Comparison of ENCODE assay signal across 13 cellular contexts in the genomic region with DNA sequence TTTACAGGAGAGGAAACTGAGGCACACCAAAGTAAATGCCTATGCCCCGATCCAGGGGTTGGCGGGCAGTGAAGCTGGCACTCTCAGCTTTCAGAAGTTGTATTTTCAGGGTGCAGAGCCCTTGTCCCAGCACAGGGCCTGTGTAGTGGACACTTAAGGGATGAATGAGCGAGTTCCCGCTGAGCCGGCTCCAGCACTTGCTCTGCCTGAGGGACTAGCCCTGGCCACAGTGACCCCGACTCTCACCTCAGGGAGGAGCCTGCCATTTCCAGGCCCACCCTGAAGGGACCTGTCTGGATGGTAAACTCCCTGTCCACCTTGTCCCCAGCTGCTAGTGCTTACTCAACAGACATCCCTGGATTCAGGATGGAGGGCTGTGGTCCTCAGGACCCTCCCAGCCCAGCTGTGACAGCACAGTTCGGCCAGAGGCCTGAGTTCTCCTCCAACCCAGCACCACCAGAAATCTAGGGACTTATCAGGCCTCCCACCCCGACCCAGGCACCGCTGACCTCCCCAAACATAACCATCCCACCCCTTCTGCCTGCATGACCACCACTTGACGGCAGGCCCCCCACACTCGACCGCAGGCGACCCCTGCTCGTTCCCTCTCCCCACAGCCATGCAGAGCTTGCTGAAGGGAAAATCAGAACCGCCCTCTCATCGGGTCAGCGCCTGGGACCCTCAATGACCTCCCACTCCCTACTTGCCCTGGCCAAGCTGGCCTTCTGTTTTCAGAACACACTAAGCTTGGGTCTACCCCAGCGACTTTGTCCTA. TPM values are rescaled to one million over a fixed set of nuclear protein-coding genes. Genes with fewer than 3 reads are reported as not detected.
DNase-seq lines count a peak whose midpoint lies in the region; ATAC-seq, FAIRE-seq and TF ChIP-seq lines count a peak whose summit lies in the region.
"Had no signal": no experiment of that assay in that cellular context is flagged by ENCODE, and none has a peak within 500 bp of the region (broad histone marks: within the 10 kb centered on the region; RNA-seq: fewer than 3 reads in every experiment).

No MANE protein-coding gene starts in this region.

- peaks cover 69% of the 10 kb centered on the region for H3K4me1 Mint-ChIP-seq in CD14-positive monocyte
- peaks cover 41% of the 10 kb centered on the region for H3K4me1 Mint-ChIP-seq in HFFc6 (ENCODE audit: low read depth)

- peaks cover 22% of the 10 kb centered on the region for H3K4me1 ChIP-seq in GM12878 (ENCODE audit: control insufficient read depth, insufficient read depth, low read length)
- H3K4me1 ChIP-seq in neuronal stem cell (ENCODE audit: control insufficient read depth in 2 of 2, insufficient read depth in 1 of 2, low read depth in 1 of 2, low read length in 2 of 2): no peaks in the 10 kb centered on the region
- no peaks in the 10 kb centered on the region for H3K4me1 ChIP-seq in prostate gland (replicated peaks)

- no peak overlapping the region for H4K8ac ChIP-seq in neuronal stem cell (ENCODE audit: low read depth, low read length)

- peak overlapping the region in 5 of 7 donors; percentile 34 to 91 (median 78) for H3K27ac Mint-ChIP-seq in CD14-positive monocyte
- peak overlapping the region; percentile 25 for H3K27ac Mint-ChIP-seq in HFFc6

- H3K9me3 ChIP-seq in GM12878 (replicated peaks; ENCODE audit: control insufficient read depth, insufficient read depth, low read length) (no peaks in the 10 kb centered on the region), neuronal stem cell (replicated peaks in 1 of 2; ENCODE audit: control insufficient read depth in 2 of 2, insufficient read depth in 1 of 2, low read depth in 1 of 2, low read length in 2 of 2) (peaks cover 0 to 2% of the 10 kb centered on the region in 2 donors), prostate gland (no peaks in the 10 kb centered on the region)

- H3K23ac ChIP-seq in neuronal stem cell (ENCODE audit: low read depth, low read length, poor library complexity): peak overlapping the region; percentile 25

- no peak for FAIRE-seq in GM12878 (lab: Jason Lieb, UNC)

- RAD21 ChIA-PET in GM12878 (lab: Charles Lee; ENCODE audit: unreplicated experiment): interaction anchor here (1.5 kb wide), 1 partner anchor 9 kb away, joined by 5 read pairs; a partner anchor contains a TSS

- peak overlapping the region; percentile 46 for H2AK5ac ChIP-seq in neuronal stem cell (ENCODE audit: low read depth, low read length)

- no peak overlapping the region for H2BK5ac ChIP-seq in neuronal stem cell (ENCODE audit: low read length)

- ATAC-seq in GM12878: no peak
- ATAC-seq in GM18867 (IDR thresholded peaks at IDR 0.05; ENCODE audit: unreplicated experiment): no peak

- DNase-seq in CD14-positive monocyte (ENCODE audit: low spot score): no peak
- no peak for DNase-seq in HFFc6
- DNase-seq in GM12878 (ENCODE audit: low read depth, low spot score): no peak
- DNase-seq in neuronal stem cell (ENCODE audit: low spot score): no peak
- DNase-seq in epidermal melanocyte (ENCODE audit: insufficient read length, low spot score): no peak
- no peak for DNase-seq in iPS-NIHi7 (ENCODE audit: extremely low spot score)
- no peak for DNase-seq in prostate gland (ENCODE audit: low spot score)
- DNase-seq: mesendoderm, NCI-H1436, NCI-H526 treated with DMSO at 0.1 percent for 48 hours had no signal

- no peak overlapping the region for H2BK15ac ChIP-seq in neuronal stem cell (ENCODE audit: low read length)

- TF ChIP-seq RAD21 in GM12878 (IDR thresholded peaks at IDR 0.05; ENCODE audit: insufficient read depth, low read depth, low read length): no peak

- POLR2A ChIA-PET in GM12878 (lab: Charles Lee): interaction anchor here (1.1 to 1.2 kb wide), 2 partner anchors 9 to 10 kb away, joined by 3 to 4 read pairs; no protein-coding TSS in a partner anchor

- H3K4me3 ChIP-seq in GM12878 (no peak overlapping the region), neuronal stem cell (ENCODE audit: low read length in 2 of 2) (no peak overlapping the region), prostate gland (no peak overlapping the region)

- SMC1A ChIA-PET in GM12878 (lab: Charles Lee; ENCODE audit: uncharacterized antibody, unreplicated experiment): interaction anchor here (0.5 to 0.9 kb wide), 2 partner anchors 89 to 134 kb away, joined by 3 to 4 read pairs; a partner anchor contains a TSS

- peaks cover 0 to 2% (median 0%) of the 10 kb centered on the region in 7 donors for H3K9me3 Mint-ChIP-seq in CD14-positive monocyte
- no peaks in the 10 kb centered on the region for H3K9me3 Mint-ChIP-seq in HFFc6

- no peak overlapping the region for H3K9ac ChIP-seq in GM12878 (ENCODE audit: control insufficient read depth, insufficient read depth, low read length)
- no peak overlapping the region for H3K9ac ChIP-seq in neuronal stem cell (ENCODE audit: low read depth, low read length, poor library complexity)

- no peak overlapping the region for H2AFZ ChIP-seq in GM12878 (ENCODE audit: control insufficient read depth, low read depth, low read length)
- no peak overlapping the region for H2AFZ ChIP-seq in neuronal stem cell (ENCODE audit: low read length)

- in situ Hi-C loops in GM12878 (cut with MboI): no loop called here

- H3K4me3 Mint-ChIP-seq in CD14-positive monocyte: peak overlapping the region in 1 of 2 donors; percentile 27
- H3K4me3 Mint-ChIP-seq in HFFc6: no peak overlapping the region

- peaks cover 21 to 48% of the 10 kb centered on the region in 2 donors for H3K36me3 Mint-ChIP-seq in CD14-positive monocyte
- no peaks in the 10 kb centered on the region for H3K36me3 Mint-ChIP-seq in HFFc6 (ENCODE audit: low read depth)

- no peak for TF ChIP-seq EP300 in GM12878 (IDR thresholded peaks at IDR 0.05; ENCODE audit: borderline replicate concordance in 1 of 2, control insufficient read depth in 1 of 2, low read depth in 2 of 2, low read length in 2 of 2)

- H3K18ac ChIP-seq in neuronal stem cell (ENCODE audit: low read length): no peak overlapping the region

- H3K27me3 ChIP-seq in GM12878 (replicated peaks in 1 of 2; ENCODE audit: control insufficient read depth in 2 of 2, insufficient read depth in 2 of 2, low read length in 1 of 2): no peaks in the 10 kb centered on the region
- H3K27me3 ChIP-seq in neuronal stem cell (ENCODE audit: control insufficient read depth in 3 of 3, insufficient read depth in 3 of 3, low read depth in 1 of 3, low read length in 3 of 3): no peaks in the 10 kb centered on the region
- no peaks in the 10 kb centered on the region for H3K27me3 ChIP-seq in prostate gland (replicated peaks; ENCODE audit: insufficient read depth)

- intact Hi-C loops in CD14-positive monocyte (cut with micrococcal nuclease) (loop anchor here in 1 of 2 donors (5.0 to 10.0 kb wide), 2 partner anchors 37 to 136 kb away; a partner anchor contains a TSS), GM12878 (cut with micrococcal nuclease; ENCODE audit: unreplicated experiment) (loop anchor here (10.0 kb wide), 1 partner anchor 134 kb away; a partner anchor contains a TSS), prostate gland (cut with DNase I) (no loop called here)

- no peak overlapping the region for H2BK12ac ChIP-seq in neuronal stem cell (ENCODE audit: low read length)

- peaks cover 76% of the 10 kb centered on the region for H3K79me2 ChIP-seq in GM12878 (ENCODE audit: control insufficient read depth, insufficient read depth, low read length)

- H3K4me2 ChIP-seq in GM12878 (ENCODE audit: control insufficient read depth, insufficient read depth): peak overlapping the region; percentile 79
- no peak overlapping the region for H3K4me2 ChIP-seq in neuronal stem cell (ENCODE audit: insufficient read depth, low read length, poor library complexity, severe bottlenecking)

- TF ChIP-seq CTCF in CD14-positive monocyte (IDR thresholded peaks at IDR 0.05) (no peak), HFFc6 (IDR thresholded peaks at IDR 0.05) (no peak), GM12878 (IDR thresholded peaks at IDR 0.05 in 2 of 3, conservative IDR thresholded peaks at IDR 0.05 in 1 of 3; ENCODE audit: control insufficient read depth in 2 of 3, extremely low read depth in 1 of 3, insufficient read depth in 1 of 3, low read depth in 3 of 3, low read length in 3 of 3) (no peak), prostate gland (IDR thresholded peaks at IDR 0.05) (no peak)

- no peak overlapping the region for H4K91ac ChIP-seq in neuronal stem cell (ENCODE audit: low read depth, low read length, poor library complexity)

- no TSS peak for BruUV-seq in GM12878 (replicated peaks; lab: Mats Ljungman, UMichigan)

- H4K20me1 ChIP-seq in GM12878 (ENCODE audit: control insufficient read depth, insufficient read depth): peaks cover 3% of the 10 kb centered on the region; the same call in 1 of the 2 replicates

- CTCF ChIA-PET in GM12878 (lab: Yijun Ruan, JAX): interaction anchor here (0.6 kb wide), 1 partner anchor 90 kb away, joined by 3 read pairs; no protein-coding TSS in a partner anchor

- 93% methylated on average over 18 of the region's 18 CpGs for WGBS in GM12878 (ENCODE audit: insufficient coverage, insufficient replicate concordance, low lambda C conversion rate, missing lambda C conversion rate)
- no CpG with 5 or more reads among the region's 18 CpGs for WGBS in neuronal stem cell (ENCODE audit: extremely low coverage in 2 of 2, insufficient read length in 2 of 2, insufficient replicate concordance in 1 of 2), 2 donors
- 91% methylated on average over 18 of the region's 18 CpGs for WGBS in prostate gland

- no peak overlapping the region for H2BK120ac ChIP-seq in neuronal stem cell (ENCODE audit: low read depth, low read length)

- TF ChIP-seq POLR2A in GM12878 (IDR thresholded peaks at IDR 0.05; ENCODE audit: low read depth, low read length) (no peak), prostate gland (IDR thresholded peaks at IDR 0.05) (no peak)

- H3K79me1 ChIP-seq in neuronal stem cell (ENCODE audit: low read depth, low read length): peaks cover 36% of the 10 kb centered on the region

- H3K4ac ChIP-seq in neuronal stem cell (ENCODE audit: low read length): no peak overlapping the region

- H3K27me3 Mint-ChIP-seq in CD14-positive monocyte (ENCODE audit: low read depth in 3 of 3) (peaks cover 0 to 2% (median 0%) of the 10 kb centered on the region in 3 donors), HFFc6 (ENCODE audit: insufficient read depth) (no peaks in the 10 kb centered on the region; the same call in none of the 2 replicates)

- peak overlapping the region; percentile 70 for H3K27ac ChIP-seq in GM12878 (ENCODE audit: control insufficient read depth, insufficient read depth)
- no peak overlapping the region for H3K27ac ChIP-seq in neuronal stem cell (replicated peaks; ENCODE audit: low read length)
- H3K27ac ChIP-seq in prostate gland: no peak overlapping the region

- H3K36me3 ChIP-seq in GM12878 (ENCODE audit: control insufficient read depth in 2 of 2, insufficient read depth in 2 of 2, low read length in 1 of 2): peaks cover 10 to 37% of the 10 kb centered on the region in 2 experiments
- H3K36me3 ChIP-seq in neuronal stem cell (replicated peaks in 1 of 2; ENCODE audit: control insufficient read depth in 2 of 2, insufficient read depth in 2 of 2, low read length in 2 of 2): peaks cover 11 to 42% of the 10 kb centered on the region in 2 donors
- peaks cover 4 to 14% of the 10 kb centered on the region in 2 donors for H3K36me3 ChIP-seq in prostate gland

- peak overlapping the region; percentile 38 for H3K14ac ChIP-seq in neuronal stem cell (ENCODE audit: low read length)

RNA-seq across cellular contexts. Expression of a gene that starts 8.4 kb away (rescaled TPM):
- polyA plus RNA-seq in CD14-positive monocyte: 10 to 100 TPM; 16.9 to 22.0 TPM
- total RNA-seq in HFFc6 (2021; fragmentation: NEBNext Ultra II Directional; extraction: Animal tissue kit (Norgen Biotek cat#: 25700)): 10 to 100 TPM; 85.8 to 93.7 (median 88.9) TPM
- 99.3 and 130 TPM in 2 replicates for total RNA-seq in GM12878 (2013; cell fraction: nucleolus; rRNA removed)
- total RNA-seq in GM12878 (2014; rRNA removed): 73.8 and 83.4 TPM in 2 replicates
- total RNA-seq in GM12878 (2014; rRNA removed; fragmentation: Illumina TruSeq; extraction: Trizol): 47.4 and 50.0 TPM in 2 replicates
- total RNA-seq in GM12878 (2021): 160 and 173 TPM in 2 replicates
- polyA plus RNA-seq in GM12878 (2011; ENCODE audit: low read depth): 35.7 TPM
- 37.2 and 73.6 TPM in 2 replicates for polyA plus RNA-seq in GM12878 (2011; rRNA removed)
- 92.0 and 109 TPM in 2 replicates for polyA plus RNA-seq in GM12878 (2011; cell fraction: cytosol; rRNA removed)
- polyA plus RNA-seq in GM12878 (2011; cell fraction: nucleus; rRNA removed): 124 and 172 TPM in 2 replicates
- polyA plus RNA-seq in GM12878 (2012): 71.5 and 76.1 TPM in 2 replicates
- polyA plus RNA-seq in GM12878 (2014; fragmentation: Illumina TruSeq; extraction: Trizol): 16.9 and 43.7 TPM in 2 replicates
- polyA plus RNA-seq in GM12878 (2014; fragmentation: Nextera tagmentation; extraction: Ambion mirVana): 1 to 10 TPM in 1 of 2 experiments, under 1 TPM in 1; 0.80 to 2.5 TPM
- 108 and 126 TPM in 2 replicates for polyA plus RNA-seq in GM12878 (2014; rRNA removed)
- polyA plus RNA-seq in GM12878 (2016; fragmentation: Nextera tagmentation; extraction: Ambion mirVana): 10 to 100 TPM; 60.8 to 66.7 TPM
- polyA minus RNA-seq in GM12878 (2011; rRNA and poly(A)+ RNA removed): 109 and 168 TPM in 2 replicates
- polyA minus RNA-seq in GM12878 (2011; cell fraction: cytosol; rRNA and poly(A)+ RNA removed): 62.1 and 83.7 TPM in 2 replicates
- polyA minus RNA-seq in GM12878 (2011; cell fraction: nucleus; rRNA and poly(A)+ RNA removed): 48.7 and 69.7 TPM in 2 replicates
- 33.0 TPM for polyA plus RNA-seq in neuronal stem cell (2013, experiment 1 of 2)
- 32.6 TPM for polyA plus RNA-seq in neuronal stem cell (2013, experiment 2 of 2)
- total RNA-seq in prostate gland: 100 to 1,000 TPM in 1 of 2 donors, 10 to 100 TPM in 1; 49.5 to 112 TPM

RNA-seq across cellular contexts. Expression of a gene that starts 21.9 kb away (rescaled TPM):
- polyA plus RNA-seq in CD14-positive monocyte (under 1 TPM; 0.16 to 0.38 TPM), GM12878 (2011; rRNA removed) (0.49 and 1.5 TPM in 2 replicates), GM12878 (2014; fragmentation: Illumina TruSeq; extraction: Trizol) (0.70 and 1.8 TPM in 2 replicates), GM12878 (2014; fragmentation: Nextera tagmentation; extraction: Ambion mirVana) (1 to 10 TPM in 1 of 2 experiments, under 1 TPM in 1; 0.26 to 1.2 TPM), GM12878 (2014; rRNA removed) (9.1 and 10.6 TPM in 2 replicates), GM12878 (2016; fragmentation: Nextera tagmentation; extraction: Ambion mirVana) (1 to 10 TPM; 1.7 to 1.9 TPM)
- total RNA-seq in HFFc6 (2021; fragmentation: NEBNext Ultra II Directional; extraction: Animal tissue kit (Norgen Biotek cat#: 25700)): 1 to 10 TPM; 1.8 to 2.7 (median 2.0) TPM
- 14.6 and 18.3 TPM in 2 replicates for total RNA-seq in GM12878 (2013; cell fraction: nucleolus; rRNA removed)
- total RNA-seq in GM12878 (2014; rRNA removed) (3.4 and 3.8 TPM in 2 replicates), GM12878 (2014; rRNA removed; fragmentation: Illumina TruSeq; extraction: Trizol) (1.1 and 1.6 TPM in 2 replicates), GM12878 (2021) (6.6 and 8.3 TPM in 2 replicates), prostate gland (10 to 100 TPM in 1 of 2 donors, 1 to 10 TPM in 1; 1.5 to 10.8 TPM)
- polyA plus RNA-seq in GM12878 (2011; ENCODE audit: low read depth): 1.9 TPM
- 2.8 and 4.8 TPM in 2 replicates for polyA plus RNA-seq in GM12878 (2011; cell fraction: cytosol; rRNA removed)
- 25.0 and 32.6 TPM in 2 replicates for polyA plus RNA-seq in GM12878 (2011; cell fraction: nucleus; rRNA removed)
- polyA plus RNA-seq in GM12878 (2012): 3.7 and 4.3 TPM in 2 replicates
- polyA minus RNA-seq in GM12878 (2011; rRNA and poly(A)+ RNA removed): 1.4 and 4.0 TPM in 2 replicates
- polyA minus RNA-seq in GM12878 (2011; cell fraction: cytosol; rRNA and poly(A)+ RNA removed): not detected in 2 replicates
- polyA minus RNA-seq in GM12878 (2011; cell fraction: nucleus; rRNA and poly(A)+ RNA removed): 3.9 and 9.2 TPM in 2 replicates
- polyA plus RNA-seq in neuronal stem cell (2013, experiment 1 of 2): 3.0 TPM
- 3.0 TPM for polyA plus RNA-seq in neuronal stem cell (2013, experiment 2 of 2)

RNA-seq across cellular contexts. Expression of a gene that starts 29.5 kb away (rescaled TPM):
- polyA plus RNA-seq in CD14-positive monocyte (10 to 100 TPM; 15.3 to 17.0 TPM), GM12878 (2011; rRNA removed) (6.3 and 18.3 TPM in 2 replicates), GM12878 (2014; fragmentation: Illumina TruSeq; extraction: Trizol) (1.2 and 7.2 TPM in 2 replicates), GM12878 (2014; fragmentation: Nextera tagmentation; extraction: Ambion mirVana) (1 to 10 TPM in 1 of 2 experiments, under 1 TPM in 1; 0.18 to 1.3 TPM), GM12878 (2014; rRNA removed) (27.7 and 39.0 TPM in 2 replicates), GM12878 (2016; fragmentation: Nextera tagmentation; extraction: Ambion mirVana) (10 to 100 TPM; 77.0 to 83.3 TPM)
- 10 to 100 TPM; 37.5 to 43.1 (median 42.5) TPM for total RNA-seq in HFFc6 (2021; fragmentation: NEBNext Ultra II Directional; extraction: Animal tissue kit (Norgen Biotek cat#: 25700))
- total RNA-seq in GM12878 (2013; cell fraction: nucleolus; rRNA removed): 1.9 and 4.7 TPM in 2 replicates
- total RNA-seq in GM12878 (2014; rRNA removed) (21.4 and 31.5 TPM in 2 replicates), GM12878 (2014; rRNA removed; fragmentation: Illumina TruSeq; extraction: Trizol) (11.9 and 12.3 TPM in 2 replicates), GM12878 (2021) (35.5 and 35.9 TPM in 2 replicates), prostate gland (10 to 100 TPM; 33.6 to 36.0 TPM)
- polyA plus RNA-seq in GM12878 (2011; ENCODE audit: low read depth): 5.7 TPM
- 30.5 and 53.0 TPM in 2 replicates for polyA plus RNA-seq in GM12878 (2011; cell fraction: cytosol; rRNA removed)
- polyA plus RNA-seq in GM12878 (2011; cell fraction: nucleus; rRNA removed): 26.1 and 41.3 TPM in 2 replicates
- polyA plus RNA-seq in GM12878 (2012): 12.6 and 15.9 TPM in 2 replicates
- 8.8 and 15.3 TPM in 2 replicates for polyA minus RNA-seq in GM12878 (2011; rRNA and poly(A)+ RNA removed)
- polyA minus RNA-seq in GM12878 (2011; cell fraction: cytosol; rRNA and poly(A)+ RNA removed): 16.3 and 19.3 TPM in 2 replicates
- polyA minus RNA-seq in GM12878 (2011; cell fraction: nucleus; rRNA and poly(A)+ RNA removed): 2.8 and 8.1 TPM in 2 replicates
- polyA plus RNA-seq in neuronal stem cell (2013, experiment 1 of 2): 32.8 TPM
- 30.1 TPM for polyA plus RNA-seq in neuronal stem cell (2013, experiment 2 of 2)

RNA-seq across cellular contexts. Expression of a gene that starts 33.3 kb away (rescaled TPM):
- polyA plus RNA-seq in CD14-positive monocyte (not detected), GM12878 (2011; rRNA removed) (0.43 and 0.76 TPM in 2 replicates), GM12878 (2014; fragmentation: Illumina TruSeq; extraction: Trizol) (0.03 TPM in 1 of 2 replicates, not detected in the other), GM12878 (2014; fragmentation: Nextera tagmentation; extraction: Ambion mirVana) (not detected), GM12878 (2014; rRNA removed) (0.26 TPM in 1 of 2 replicates, not detected in the other), GM12878 (2016; fragmentation: Nextera tagmentation; extraction: Ambion mirVana) (under 1 TPM in 1 of 2 experiments, not detected in 1; 0.25 TPM)
- total RNA-seq in HFFc6 (2021; fragmentation: NEBNext Ultra II Directional; extraction: Animal tissue kit (Norgen Biotek cat#: 25700)): 10 to 100 TPM; 10.9 to 12.0 (median 11.3) TPM
- 2.4 TPM in 1 of 2 replicates, not detected in the other for total RNA-seq in GM12878 (2013; cell fraction: nucleolus; rRNA removed)
- total RNA-seq in GM12878 (2014; rRNA removed) (0.23 TPM in 1 of 2 replicates, not detected in the other), GM12878 (2014; rRNA removed; fragmentation: Illumina TruSeq; extraction: Trizol) (not detected in 2 replicates), GM12878 (2021) (0.33 and 0.53 TPM in 2 replicates), prostate gland (10 to 100 TPM in 1 of 2 donors, 1 to 10 TPM in 1; 1.4 to 10.9 TPM)
- polyA plus RNA-seq in GM12878 (2011; ENCODE audit: low read depth): not detected
- polyA plus RNA-seq in GM12878 (2011; cell fraction: cytosol; rRNA removed): 0.67 and 0.70 TPM in 2 replicates
- 6.2 and 6.7 TPM in 2 replicates for polyA plus RNA-seq in GM12878 (2011; cell fraction: nucleus; rRNA removed)
- 0.67 and 0.88 TPM in 2 replicates for polyA plus RNA-seq in GM12878 (2012)
- 0.37 and 0.62 TPM in 2 replicates for polyA minus RNA-seq in GM12878 (2011; rRNA and poly(A)+ RNA removed)
- not detected in 2 replicates for polyA minus RNA-seq in GM12878 (2011; cell fraction: cytosol; rRNA and poly(A)+ RNA removed)
- polyA minus RNA-seq in GM12878 (2011; cell fraction: nucleus; rRNA and poly(A)+ RNA removed): 1.6 and 1.9 TPM in 2 replicates
- 30.5 TPM for polyA plus RNA-seq in neuronal stem cell (2013, experiment 1 of 2)
- 31.6 TPM for polyA plus RNA-seq in neuronal stem cell (2013, experiment 2 of 2)

RNA-seq across cellular contexts. Expression of a gene that starts 41.1 kb away (rescaled TPM):
- under 1 TPM in 1 of 2 donors, not detected in 1; 0.08 TPM for polyA plus RNA-seq in CD14-positive monocyte
- total RNA-seq in HFFc6 (2021; fragmentation: NEBNext Ultra II Directional; extraction: Animal tissue kit (Norgen Biotek cat#: 25700)): 1 to 10 TPM in 1 of 6 experiments, under 1 TPM in 5; 0.45 to 1.0 (median 0.59) TPM
- not detected in 2 replicates for total RNA-seq in GM12878 (2013; cell fraction: nucleolus; rRNA removed)
- not detected in 2 replicates for total RNA-seq in GM12878 (2014; rRNA removed)
- not detected in 2 replicates for total RNA-seq in GM12878 (2014; rRNA removed; fragmentation: Illumina TruSeq; extraction: Trizol)
- 0.08 and 0.13 TPM in 2 replicates for total RNA-seq in GM12878 (2021)
- not detected for polyA plus RNA-seq in GM12878 (2011; ENCODE audit: low read depth)
- polyA plus RNA-seq in GM12878 (2011; rRNA removed): not detected in 2 replicates
- polyA plus RNA-seq in GM12878 (2011; cell fraction: cytosol; rRNA removed): 0.01 TPM in 1 of 2 replicates, not detected in the other
- not detected in 2 replicates for polyA plus RNA-seq in GM12878 (2011; cell fraction: nucleus; rRNA removed)
- polyA plus RNA-seq in GM12878 (2012): 0.13 TPM in 1 of 2 replicates, not detected in the other
- polyA plus RNA-seq in GM12878 (2014; fragmentation: Illumina TruSeq; extraction: Trizol): not detected in 2 replicates
- not detected for polyA plus RNA-seq in GM12878 (2014; fragmentation: Nextera tagmentation; extraction: Ambion mirVana)
- polyA plus RNA-seq in GM12878 (2014; rRNA removed): not detected in 2 replicates
- polyA plus RNA-seq in GM12878 (2016; fragmentation: Nextera tagmentation; extraction: Ambion mirVana): not detected
- not detected in 2 replicates for polyA minus RNA-seq in GM12878 (2011; rRNA and poly(A)+ RNA removed)
- polyA minus RNA-seq in GM12878 (2011; cell fraction: cytosol; rRNA and poly(A)+ RNA removed): 0.31 and 0.40 TPM in 2 replicates
- polyA minus RNA-seq in GM12878 (2011; cell fraction: nucleus; rRNA and poly(A)+ RNA removed): not detected in 2 replicates
- 0.29 TPM for polyA plus RNA-seq in neuronal stem cell (2013, experiment 1 of 2)
- polyA plus RNA-seq in neuronal stem cell (2013, experiment 2 of 2): 0.17 TPM
- total RNA-seq in prostate gland: 1 to 10 TPM in 1 of 2 donors, not detected in 1; 4.0 TPM
- total RNA-seq: activated CD8-positive, alpha-beta memory T cell treated with anti-CD3 and anti-CD28 coated beads for 36 hours; T-helper 2 cell treated with Interferon-gamma antibody and Interleukin-4, amounts not matched to agents 100 ng/mL and 5 ng/mL, for 36 hours had no signal
